In genomic region chr9:6407778-6408177, GRCh38 we compare ENCODE assay signal across 8 cellular contexts.
"Had no signal": no experiment of that assay in that cellular context is flagged by ENCODE, and none has a peak within 500 bp of the region (broad histone marks: within the 10 kb centered on the region; RNA-seq: fewer than 3 reads in every experiment).

No MANE protein-coding gene starts in this region.

- ATAC-seq: GM12878 had no signal

- FAIRE-seq: G401.6, GM12878, GM12891, GM12892, GM18507, GM19239 had no signal

- DNase-seq: GDM1, GF-D8 had no signal

- H3K4me3 ChIP-seq: GM12878 had no signal
